In genomic region chr22:19376247-19376646, GRCh38 we compare ENCODE assay signal across 14 cellular contexts. TPM values are rescaled to one million over a fixed set of nuclear protein-coding genes. Genes with fewer than 3 reads are reported as not detected.
A peak's percentile ranks its signal among the peaks of the same experiment; 100 is the strongest.
DNase-seq lines count a peak whose midpoint lies in the region; ATAC-seq and TF ChIP-seq lines count a peak whose summit lies in the region.
"Had no signal": no experiment of that assay in that cellular context is flagged by ENCODE, and none has a peak within 500 bp of the region (broad histone marks: within the 10 kb centered on the region; RNA-seq: fewer than 3 reads in every experiment).

No MANE protein-coding gene starts in this region.

- no peak overlapping the region for H2BK120ac ChIP-seq in IMR-90 (ENCODE audit: low read depth, low read length)

- H4K5ac ChIP-seq in IMR-90 (ENCODE audit: low read depth, low read length), result no peak overlapping the region

- H3K36me3 Mint-ChIP-seq in activated CD4-positive, alpha-beta memory T cell treated with anti-CD3 and anti-CD28 coated beads, Interleukin-2, amount 10 ng/mL, durations not matched to agents 7 days and 5 days (ENCODE audit: low read depth), result peaks cover 53% of the 10 kb centered on the region
- peaks cover 44% of the 10 kb centered on the region for H3K36me3 Mint-ChIP-seq in activated CD4-positive, alpha-beta memory T cell treated with anti-CD3 and anti-CD28 coated beads for 36 hours
- peaks cover 46% of the 10 kb centered on the region for H3K36me3 Mint-ChIP-seq in chondrocyte (ENCODE audit: low read depth)
- peaks cover 33% of the 10 kb centered on the region for H3K36me3 Mint-ChIP-seq in neural progenitor cell
- peaks cover 53% of the 10 kb centered on the region for H3K36me3 Mint-ChIP-seq in activated T-helper 2 cell treated with anti-CD3 and anti-CD28 coated beads, Interferon-gamma antibody, Interleukin-2, Interleukin-4, amounts not matched to agents 10 μg/mL and 5 μg/mL and 100 μg/mL, durations not matched to agents 14 hours and 24 hours and 36 hours (ENCODE audit: low read depth)

- H2BK5ac ChIP-seq in IMR-90 (ENCODE audit: low read depth, low read length, poor library complexity, severe bottlenecking), result no peak overlapping the region

- POLR2A ChIA-PET in activated CD4-positive, alpha-beta memory T cell treated with anti-CD3 and anti-CD28 coated beads, Interleukin-2, amount 10 ng/mL, durations not matched to agents 7 days and 5 days (lab: Charles Lee), result no interaction called here
- POLR2A ChIA-PET in activated CD4-positive, alpha-beta memory T cell treated with anti-CD3 and anti-CD28 coated beads for 36 hours (lab: Charles Lee), result no interaction called here
- POLR2A ChIA-PET in IMR-90 (lab: Charles Lee; ENCODE audit: unreplicated experiment), result no interaction called here

- in situ Hi-C loops in IMR-90 (cut with MboI; ENCODE audit: low sequenced_read_pairs), result no loop called here

- H3K9ac ChIP-seq in IMR-90 (ENCODE audit: low read depth, low read length), result no peak overlapping the region
- no peak overlapping the region for H3K9ac ChIP-seq in neural progenitor cell

- no peaks in the 10 kb centered on the region for H3K9me3 Mint-ChIP-seq in activated CD4-positive, alpha-beta memory T cell treated with anti-CD3 and anti-CD28 coated beads, Interleukin-2, amount 10 ng/mL, durations not matched to agents 7 days and 5 days
- no peaks in the 10 kb centered on the region for H3K9me3 Mint-ChIP-seq in activated CD4-positive, alpha-beta memory T cell treated with anti-CD3 and anti-CD28 coated beads for 36 hours
- H3K9me3 Mint-ChIP-seq in chondrocyte (ENCODE audit: low read depth) (no peaks in the 10 kb centered on the region), neural progenitor cell (no peaks in the 10 kb centered on the region)
- H3K9me3 Mint-ChIP-seq in activated T-helper 2 cell treated with anti-CD3 and anti-CD28 coated beads, Interferon-gamma antibody, Interleukin-2, Interleukin-4, amounts not matched to agents 10 μg/mL and 5 μg/mL and 100 μg/mL, durations not matched to agents 14 hours and 24 hours and 36 hours, result no peaks in the 10 kb centered on the region
- H3K9me3 Mint-ChIP-seq: H9 had no signal

- CTCF ChIA-PET in activated CD4-positive, alpha-beta memory T cell treated with anti-CD3 and anti-CD28 coated beads, Interleukin-2, amount 10 ng/mL, durations not matched to agents 7 days and 5 days (lab: Charles Lee), result no interaction called here
- CTCF ChIA-PET in activated CD4-positive, alpha-beta memory T cell treated with anti-CD3 and anti-CD28 coated beads for 36 hours (lab: Charles Lee), result no interaction called here
- CTCF ChIA-PET in IMR-90 (lab: Yijun Ruan, JAX), result no interaction called here

- TF ChIP-seq POLR2A in IMR-90 (IDR thresholded peaks at IDR 0.05; ENCODE audit: low read depth, low read length) (no peak), erythroblast (IDR thresholded peaks at IDR 0.05; ENCODE audit: low read length) (no peak)

- H3K27ac Mint-ChIP-seq in activated CD4-positive, alpha-beta memory T cell treated with anti-CD3 and anti-CD28 coated beads, Interleukin-2, amount 10 ng/mL, durations not matched to agents 7 days and 5 days, result peak overlapping the region; percentile 51
- H3K27ac Mint-ChIP-seq in activated CD4-positive, alpha-beta memory T cell treated with anti-CD3 and anti-CD28 coated beads for 36 hours, result no peak overlapping the region
- H3K27ac Mint-ChIP-seq in chondrocyte (ENCODE audit: unreplicated experiment), result no peak overlapping the region
- H3K27ac Mint-ChIP-seq in neural progenitor cell, result peak overlapping the region; percentile 71
- no peak overlapping the region for H3K27ac Mint-ChIP-seq in activated T-helper 2 cell treated with anti-CD3 and anti-CD28 coated beads, Interferon-gamma antibody, Interleukin-2, Interleukin-4, amounts not matched to agents 10 μg/mL and 5 μg/mL and 100 μg/mL, durations not matched to agents 14 hours and 24 hours and 36 hours

- no peak for TF ChIP-seq RAD21 in IMR-90 (IDR thresholded peaks at IDR 0.05; ENCODE audit: low read length)

- H3K56ac ChIP-seq in IMR-90 (ENCODE audit: extremely low read depth, insufficient read depth, low read length), result no peak overlapping the region

- H3K14ac ChIP-seq in IMR-90 (replicated peaks; ENCODE audit: low read depth, low read length), result no peak overlapping the region

- TF ChIP-seq CTCF in IMR-90 (conservative IDR thresholded peaks at IDR 0.05; ENCODE audit: low read depth, low read length) (no peak), chondrocyte (IDR thresholded peaks at IDR 0.05) (no peak), neural progenitor cell (IDR thresholded peaks at IDR 0.05) (no peak)

- ATAC-seq in IMR-90 (ENCODE audit: low read depth) (no peak), HG03045 (IDR thresholded peaks at IDR 0.05; ENCODE audit: unreplicated experiment) (no peak)
- ATAC-seq: Panc1 had no signal

- DNase-seq in activated CD4-positive, alpha-beta memory T cell treated with anti-CD3 and anti-CD28 coated beads, Interleukin-2, amount 10 ng/mL, durations not matched to agents 7 days and 5 days, result peak; percentile 10
- DNase-seq in activated CD4-positive, alpha-beta memory T cell treated with anti-CD3 and anti-CD28 coated beads for 36 hours, result no peak
- DNase-seq in IMR-90, result no peak
- DNase-seq in chondrocyte (ENCODE audit: low spot score), result peak; percentile 30
- no peak for DNase-seq in neural progenitor cell (ENCODE audit: low spot score)
- no peak for DNase-seq in activated T-helper 2 cell treated with anti-CD3 and anti-CD28 coated beads, Interferon-gamma antibody, Interleukin-2, Interleukin-4, amounts not matched to agents 10 μg/mL and 5 μg/mL and 100 μg/mL, durations not matched to agents 14 hours and 24 hours and 36 hours (ENCODE audit: low spot score)
- DNase-seq in erythroblast (lab: John Stamatoyannopoulos, UW), result no peak
- DNase-seq: H9, NCI-H1105, NCI-H1694, NCI-H2081 treated with DMSO at 0.1 percent for 48 hours had no signal

- no peaks in the 10 kb centered on the region; a peak in 1 of 4 replicates for H3K79me1 ChIP-seq in IMR-90 (ENCODE audit: low read depth in 1 of 2, low read length in 2 of 2)

- intact Hi-C loops in activated CD4-positive, alpha-beta memory T cell treated with anti-CD3 and anti-CD28 coated beads for 36 hours (cut with micrococcal nuclease), result no loop called here
- intact Hi-C loops in IMR-90 (cut with micrococcal nuclease), result no loop called here
- intact Hi-C loops in activated T-helper 2 cell treated with anti-CD3 and anti-CD28 coated beads, Interferon-gamma antibody, Interleukin-2, Interleukin-4, amounts not matched to agents 10 μg/mL and 5 μg/mL and 100 μg/mL, durations not matched to agents 14 hours and 24 hours and 36 hours (cut with micrococcal nuclease), result no loop called here

- H2AFZ ChIP-seq in IMR-90 (replicated peaks; ENCODE audit: low read length, poor library complexity) (peak overlapping the region; percentile 19), neural progenitor cell (replicated peaks) (no peak overlapping the region)

- no peaks in the 10 kb centered on the region for H3K27me3 ChIP-seq in IMR-90 (ENCODE audit: control insufficient read depth, insufficient read depth, low read length)
- no peaks in the 10 kb centered on the region for H3K27me3 ChIP-seq in neural progenitor cell

- no peaks in the 10 kb centered on the region for H3K9me3 ChIP-seq in IMR-90 (ENCODE audit: control insufficient read depth, insufficient read depth, low read length)
- no peaks in the 10 kb centered on the region for H3K9me3 ChIP-seq in neural progenitor cell (ENCODE audit: low read depth)

- H3K79me2 ChIP-seq in neural progenitor cell (ENCODE audit: low read depth), result no peaks in the 10 kb centered on the region

- WGBS in IMR-90 (ENCODE audit: extremely low coverage in 2 of 2, insufficient read length in 1 of 2), 2 experiments, result 100% methylated on average over 2 of the region's 3 CpGs; no CpG with 5 or more reads in 1 of the 2 experiments

- dilution Hi-C loops in IMR-90 (cut with HindIII; ENCODE audit: low sequenced_read_pairs, unreplicated experiment), result no loop called here

- H3K4me2 ChIP-seq in IMR-90 (ENCODE audit: low read depth, low read length) (no peak overlapping the region), neural progenitor cell (no peak overlapping the region)

- H3K4ac ChIP-seq in IMR-90 (ENCODE audit: low read depth, low read length), result no peak overlapping the region

- no peaks in the 10 kb centered on the region for H3K4me1 Mint-ChIP-seq in activated CD4-positive, alpha-beta memory T cell treated with anti-CD3 and anti-CD28 coated beads, Interleukin-2, amount 10 ng/mL, durations not matched to agents 7 days and 5 days
- no peaks in the 10 kb centered on the region for H3K4me1 Mint-ChIP-seq in activated CD4-positive, alpha-beta memory T cell treated with anti-CD3 and anti-CD28 coated beads for 36 hours (ENCODE audit: low read depth)
- H3K4me1 Mint-ChIP-seq in chondrocyte (ENCODE audit: low read depth) (no peaks in the 10 kb centered on the region), neural progenitor cell (no peaks in the 10 kb centered on the region)
- H3K4me1 Mint-ChIP-seq in activated T-helper 2 cell treated with anti-CD3 and anti-CD28 coated beads, Interferon-gamma antibody, Interleukin-2, Interleukin-4, amounts not matched to agents 10 μg/mL and 5 μg/mL and 100 μg/mL, durations not matched to agents 14 hours and 24 hours and 36 hours (ENCODE audit: low read depth), result no peaks in the 10 kb centered on the region
- H3K4me1 Mint-ChIP-seq: H9 had no signal

- H3K18ac ChIP-seq in IMR-90 (ENCODE audit: low read depth, low read length), result no peak overlapping the region

- H4K8ac ChIP-seq in IMR-90 (ENCODE audit: low read depth in 2 of 2, low read length in 2 of 2), result no peak overlapping the region

- no TSS peak for BruUV-seq in IMR-90 (replicated peaks; lab: Mats Ljungman, UMichigan)

- H3K4me3 ChIP-seq in IMR-90 (ENCODE audit: insufficient read depth, low read depth, low read length) (no peak overlapping the region), neural progenitor cell (no peak overlapping the region)

- no peak overlapping the region for H2BK15ac ChIP-seq in IMR-90 (ENCODE audit: low read depth, low read length)

- no peaks in the 10 kb centered on the region for H3K27me3 Mint-ChIP-seq in activated CD4-positive, alpha-beta memory T cell treated with anti-CD3 and anti-CD28 coated beads, Interleukin-2, amount 10 ng/mL, durations not matched to agents 7 days and 5 days
- no peaks in the 10 kb centered on the region for H3K27me3 Mint-ChIP-seq in activated CD4-positive, alpha-beta memory T cell treated with anti-CD3 and anti-CD28 coated beads for 36 hours
- H3K27me3 Mint-ChIP-seq in chondrocyte (ENCODE audit: low read depth) (no peaks in the 10 kb centered on the region), neural progenitor cell (ENCODE audit: insufficient read depth, low read depth) (no peaks in the 10 kb centered on the region)
- H3K27me3 Mint-ChIP-seq in activated T-helper 2 cell treated with anti-CD3 and anti-CD28 coated beads, Interferon-gamma antibody, Interleukin-2, Interleukin-4, amounts not matched to agents 10 μg/mL and 5 μg/mL and 100 μg/mL, durations not matched to agents 14 hours and 24 hours and 36 hours (ENCODE audit: low read depth), result no peaks in the 10 kb centered on the region

- H3K4me3 Mint-ChIP-seq in activated CD4-positive, alpha-beta memory T cell treated with anti-CD3 and anti-CD28 coated beads, Interleukin-2, amount 10 ng/mL, durations not matched to agents 7 days and 5 days, result no peak overlapping the region
- H3K4me3 Mint-ChIP-seq in activated CD4-positive, alpha-beta memory T cell treated with anti-CD3 and anti-CD28 coated beads for 36 hours, result no peak overlapping the region
- H3K4me3 Mint-ChIP-seq in chondrocyte (ENCODE audit: unreplicated experiment), result no peak overlapping the region
- H3K4me3 Mint-ChIP-seq in neural progenitor cell, result no peak overlapping the region
- no peak overlapping the region for H3K4me3 Mint-ChIP-seq in activated T-helper 2 cell treated with anti-CD3 and anti-CD28 coated beads, Interferon-gamma antibody, Interleukin-2, Interleukin-4, amounts not matched to agents 10 μg/mL and 5 μg/mL and 100 μg/mL, durations not matched to agents 14 hours and 24 hours and 36 hours (ENCODE audit: low read depth)
- H3K4me3 Mint-ChIP-seq: H9 had no signal

- no peak overlapping the region for H3K27ac ChIP-seq in IMR-90 (ENCODE audit: insufficient read depth, low read length)
- no peak overlapping the region for H3K27ac ChIP-seq in neural progenitor cell
- H3K27ac ChIP-seq: 22Rv1 had no signal

- H4K20me1 ChIP-seq in IMR-90 (ENCODE audit: insufficient read depth, low read length) (no peaks in the 10 kb centered on the region), neural progenitor cell (ENCODE audit: low read depth) (no peaks in the 10 kb centered on the region)

- no peak overlapping the region for H2BK20ac ChIP-seq in IMR-90 (ENCODE audit: low read depth, low read length)

- H3K9me1 ChIP-seq in IMR-90 (ENCODE audit: insufficient read depth, low read length), result 0 out of 2 replicates have a peak, but pooled peaks cover 4% of the 10 kb centered on the region

- H4K91ac ChIP-seq in IMR-90 (ENCODE audit: insufficient read depth, low read depth, low read length), result no peak overlapping the region

- H3F3A ChIP-seq in neural progenitor cell (ENCODE audit: low read depth), result no peaks in the 10 kb centered on the region

- no peak overlapping the region for H2AK5ac ChIP-seq in IMR-90 (ENCODE audit: low read depth, low read length)

- H3K36me3 ChIP-seq in IMR-90 (ENCODE audit: control insufficient read depth, insufficient read depth, low read length) (peaks cover 47% of the 10 kb centered on the region), neural progenitor cell (peaks cover 7% of the 10 kb centered on the region)

- H2AK9ac ChIP-seq in IMR-90 (replicated peaks; ENCODE audit: low read depth, low read length, poor library complexity), result peak overlapping the region; percentile 65

- H3K23ac ChIP-seq in IMR-90 (ENCODE audit: low read depth, low read length), result no peak overlapping the region

- H3K4me1 ChIP-seq in IMR-90 (ENCODE audit: control insufficient read depth, insufficient read depth, low read length) (no peaks in the 10 kb centered on the region), neural progenitor cell (no peaks in the 10 kb centered on the region)

RNA-seq across cellular contexts. Expression of gene HIRA, which starts 55.3 kb away (rescaled TPM):
- total RNA-seq in activated CD4-positive, alpha-beta memory T cell treated with anti-CD3 and anti-CD28 coated beads, Interleukin-2, amount 10 ng/mL, durations not matched to agents 7 days and 5 days, result 10 to 100 TPM; 52.0 to 52.8 TPM
- total RNA-seq in activated CD4-positive, alpha-beta memory T cell treated with anti-CD3 and anti-CD28 coated beads for 36 hours, result 10 to 100 TPM; 28.3 to 30.6 TPM
- 13.9 and 14.5 TPM in 2 replicates for total RNA-seq in IMR-90 (2012; rRNA removed)
- polyA plus RNA-seq in IMR-90 (2012; rRNA removed), result 22.6 and 24.2 TPM in 2 replicates
- 13.5 and 19.1 TPM in 2 replicates for polyA plus RNA-seq in IMR-90 (2012; cell fraction: cytosol; rRNA removed)
- polyA plus RNA-seq in IMR-90 (2012; cell fraction: nucleus; rRNA removed; ENCODE audit: low replicate concordance), result 20.6 and 27.4 TPM in 2 replicates
- total RNA-seq in chondrocyte, result 27.1 to 31.8 TPM (median 30.3 TPM) in 3 replicates
- total RNA-seq in neural progenitor cell (ENCODE audit: low replicate concordance), result 18.9 and 25.0 TPM in 2 replicates
- total RNA-seq in activated T-helper 2 cell treated with anti-CD3 and anti-CD28 coated beads, Interferon-gamma antibody, Interleukin-2, Interleukin-4, amounts not matched to agents 10 μg/mL and 5 μg/mL and 100 μg/mL, durations not matched to agents 14 hours and 24 hours and 36 hours, result 36.0 and 36.1 TPM in 2 replicates

RNA-seq across cellular contexts. Expression of gene MRPL40, which starts 56.1 kb away (rescaled TPM):
- 10 to 100 TPM; 22.4 to 24.6 TPM for total RNA-seq in activated CD4-positive, alpha-beta memory T cell treated with anti-CD3 and anti-CD28 coated beads, Interleukin-2, amount 10 ng/mL, durations not matched to agents 7 days and 5 days
- 10 to 100 TPM; 36.5 to 38.5 TPM for total RNA-seq in activated CD4-positive, alpha-beta memory T cell treated with anti-CD3 and anti-CD28 coated beads for 36 hours
- total RNA-seq in IMR-90 (2012; rRNA removed), result 37.5 and 48.9 TPM in 2 replicates
- polyA plus RNA-seq in IMR-90 (2012; rRNA removed), result 36.7 and 38.0 TPM in 2 replicates
- polyA plus RNA-seq in IMR-90 (2012; cell fraction: cytosol; rRNA removed), result 11.3 and 15.3 TPM in 2 replicates
- polyA plus RNA-seq in IMR-90 (2012; cell fraction: nucleus; rRNA removed; ENCODE audit: low replicate concordance), result 3.0 and 12.5 TPM in 2 replicates
- total RNA-seq in chondrocyte, result 21.4 to 22.5 TPM (median 21.8 TPM) in 3 replicates
- total RNA-seq in neural progenitor cell (ENCODE audit: low replicate concordance), result 15.5 and 17.0 TPM in 2 replicates
- 32.2 and 34.8 TPM in 2 replicates for total RNA-seq in activated T-helper 2 cell treated with anti-CD3 and anti-CD28 coated beads, Interferon-gamma antibody, Interleukin-2, Interleukin-4, amounts not matched to agents 10 μg/mL and 5 μg/mL and 100 μg/mL, durations not matched to agents 14 hours and 24 hours and 36 hours

Comparison
In these comparisons a context has a peak if more than half of its experiments do, and no peak if none do; other contexts are left out.
1. DNase-seq: peak in activated CD4-positive, alpha-beta memory T cell treated with anti-CD3 and anti-CD28 coated beads, Interleukin-2, amount 10 ng/mL, durations not matched to agents 7 days and 5 days (single experiment) and chondrocyte (single experiment); none in activated CD4-positive, alpha-beta memory T cell treated with anti-CD3 and anti-CD28 coated beads for 36 hours (single experiment), IMR-90 (single experiment), neural progenitor cell (single experiment), activated T-helper 2 cell treated with anti-CD3 and anti-CD28 coated beads, Interferon-gamma antibody, Interleukin-2, Interleukin-4, amounts not matched to agents 10 μg/mL and 5 μg/mL and 100 μg/mL, durations not matched to agents 14 hours and 24 hours and 36 hours (single experiment) and erythroblast (0 of 2).
2. H3K27ac Mint-ChIP-seq: peak in activated CD4-positive, alpha-beta memory T cell treated with anti-CD3 and anti-CD28 coated beads, Interleukin-2, amount 10 ng/mL, durations not matched to agents 7 days and 5 days (single experiment) and neural progenitor cell (single experiment); none in activated CD4-positive, alpha-beta memory T cell treated with anti-CD3 and anti-CD28 coated beads for 36 hours (single experiment), chondrocyte (single experiment) and activated T-helper 2 cell treated with anti-CD3 and anti-CD28 coated beads, Interferon-gamma antibody, Interleukin-2, Interleukin-4, amounts not matched to agents 10 μg/mL and 5 μg/mL and 100 μg/mL, durations not matched to agents 14 hours and 24 hours and 36 hours (single experiment).